ENCODE assay signal across 10 cellular contexts in the genomic region with DNA sequence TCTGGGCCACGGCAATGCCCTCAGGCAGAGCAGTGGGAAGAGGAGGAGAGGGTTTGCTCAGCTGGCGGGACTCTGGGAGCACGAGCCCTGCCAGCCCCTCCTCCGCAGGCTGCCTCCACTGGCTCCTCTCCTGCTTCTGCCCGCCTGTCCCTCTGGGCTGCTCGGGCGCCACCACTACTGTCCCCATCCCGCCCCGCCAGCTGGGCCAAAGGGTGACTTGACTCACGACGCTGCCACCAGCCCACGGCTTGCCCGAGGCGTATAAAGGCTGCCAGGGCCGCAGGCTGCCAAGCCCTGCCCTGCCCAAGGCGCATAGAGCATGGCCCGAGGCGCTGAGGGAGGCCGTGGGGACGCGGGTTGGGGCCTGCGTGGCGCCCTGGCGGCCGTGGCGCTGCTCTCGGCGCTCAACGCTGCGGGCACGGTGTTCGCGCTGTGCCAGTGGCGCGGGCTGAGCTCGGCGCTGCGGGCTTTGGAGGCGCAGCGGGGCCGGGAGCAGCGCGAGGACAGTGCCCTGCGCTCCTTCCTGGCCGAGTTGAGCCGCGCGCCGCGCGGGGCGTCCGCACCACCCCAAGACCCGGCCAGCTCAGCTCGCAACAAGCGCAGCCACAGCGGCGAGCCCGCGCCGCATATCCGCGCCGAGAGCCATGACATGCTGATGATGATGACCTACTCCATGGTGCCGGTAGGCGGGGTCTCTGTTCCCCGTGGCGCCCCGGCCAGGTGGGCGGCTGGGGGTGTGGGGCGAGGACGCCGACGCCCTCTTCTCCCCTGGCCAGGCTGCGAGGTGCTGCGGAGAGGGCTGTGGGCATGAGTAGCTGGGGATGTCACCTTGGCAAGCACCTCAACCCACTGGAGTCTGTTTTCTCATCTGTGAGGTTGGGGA. TPM values are rescaled to one million over a fixed set of nuclear protein-coding genes. Genes with fewer than 3 reads are reported as not detected.
DNase-seq lines count a peak whose midpoint lies in the region; ATAC-seq and TF ChIP-seq lines count a peak whose summit lies in the region.
"Had no signal": no experiment of that assay in that cellular context is flagged by ENCODE, and none has a peak within 500 bp of the region (broad histone marks: within the 10 kb centered on the region; RNA-seq: fewer than 3 reads in every experiment).

TSS of gene GLDN (plus strand) at position 290 of the 883 bp plus-strand sequence. CDS start at position 320, 30 bp downstream.

- H3K27me3 ChIP-seq in colonic mucosa (peaks cover 8% of the 10 kb centered on the region), liver (ENCODE audit: control insufficient read depth in 4 of 4, insufficient read depth in 4 of 4, low read length in 3 of 4) (peaks cover 0 to 13% (median 4%) of the 10 kb centered on the region in 4 donors), suprapubic skin (peaks cover 17% of the 10 kb centered on the region)

- H3K9ac ChIP-seq in colonic mucosa (ENCODE audit: low read depth in 2 of 2, low read length in 2 of 2) (no peak within 1 kb of the TSS), liver (ENCODE audit: low read depth in 1 of 2, low read length in 2 of 2) (no peak within 1 kb of the TSS)

- TF ChIP-seq CTCF in colonic mucosa (IDR thresholded peaks at IDR 0.05): no peak
- no peak for TF ChIP-seq CTCF in liver (IDR thresholded peaks at IDR 0.05; ENCODE audit: low read depth, low read length, missing input control)
- no peak for TF ChIP-seq CTCF in suprapubic skin (IDR thresholded peaks at IDR 0.05)

- TF ChIP-seq EP300 in suprapubic skin (IDR thresholded peaks at IDR 0.05): no peak

- TF ChIP-seq RAD21 in liver (IDR thresholded peaks at IDR 0.05): no peak

- DNase-seq in NCI-H2081 (lab: John Stamatoyannopoulos, UW) (peak; percentile 56 to 71), NCI-H2081 treated with DMSO at 0.1 percent for 48 hours (lab: John Stamatoyannopoulos, UW) (no peak), colonic mucosa (peak; percentile 36), suprapubic skin (ENCODE audit: low spot score in 2 of 2) (peak in 1 of 2 donors; percentile 77)
- DNase-seq in activated CD4-positive, alpha-beta T cell treated with anti-CD3 and anti-CD28 coated beads for 4 hours: no peak
- DNase-seq: CD4-positive, CD25-positive, alpha-beta regulatory T cell had no signal

- 5% methylated on average over 76 of the region's 76 CpGs for WGBS in liver
- 2% methylated on average over 16 of the region's 76 CpGs for WGBS in suprapubic skin

- H3K4me3 ChIP-seq in colonic mucosa (peak within 1 kb of the TSS; percentile 42), liver (ENCODE audit: low read depth in 1 of 3, low read length in 3 of 3) (peak within 1 kb of the TSS in 2 of 3 donors; percentile 29 to 40), suprapubic skin (peak within 1 kb of the TSS; percentile 46)
- H3K4me3 ChIP-seq: SK-N-MC had no signal

- H3K4me1 ChIP-seq in colonic mucosa: peaks cover 4% of the 10 kb centered on the region
- peaks cover 0 to 8% (median 7%) of the 10 kb centered on the region in 4 donors for H3K4me1 ChIP-seq in liver (ENCODE audit: control insufficient read depth in 4 of 4, insufficient read depth in 4 of 4, low read length in 3 of 4)
- peaks cover 22% of the 10 kb centered on the region for H3K4me1 ChIP-seq in suprapubic skin

- no peaks in the 10 kb centered on the region for H3K9me3 ChIP-seq in colonic mucosa
- no peaks in the 10 kb centered on the region for H3K9me3 ChIP-seq in liver (ENCODE audit: control insufficient read depth in 4 of 4, low read length in 3 of 4)
- H3K9me3 ChIP-seq in suprapubic skin: no peaks in the 10 kb centered on the region

- intact Hi-C loops in colonic mucosa (cut with DNase I): no loop called here

- no peak for ATAC-seq in GM19452 (IDR thresholded peaks at IDR 0.05; ENCODE audit: unreplicated experiment)
- ATAC-seq in HG02884 (IDR thresholded peaks at IDR 0.05; ENCODE audit: unreplicated experiment): no peak

- TF ChIP-seq POLR2A in suprapubic skin (IDR thresholded peaks at IDR 0.05): no peak

- H3K27ac ChIP-seq in colonic mucosa: no peak within 1 kb of the TSS
- no peak within 1 kb of the TSS for H3K27ac ChIP-seq in liver (ENCODE audit: low read depth in 1 of 2, low read length in 2 of 2)
- H3K27ac ChIP-seq in suprapubic skin: peak within 1 kb of the TSS; percentile 69
- H3K27ac ChIP-seq: SK-N-MC had no signal

- H3K36me3 ChIP-seq in colonic mucosa (no peaks in the 10 kb centered on the region), liver (ENCODE audit: control insufficient read depth in 4 of 4, insufficient read depth in 3 of 4, low read depth in 1 of 4, low read length in 3 of 4) (no peaks in the 10 kb centered on the region), suprapubic skin (no peaks in the 10 kb centered on the region)

TF ChIP-seq in liver, 16 proteins besides CTCF, POLR2A, EP300 and RAD21:
- TF ChIP-seq SP1 (IDR thresholded peaks at IDR 0.05): no peak
- no peak for TF ChIP-seq RXRA (IDR thresholded peaks at IDR 0.05)
- TF ChIP-seq JUND (IDR thresholded peaks at IDR 0.05): no peak
- TF ChIP-seq FOXA2 (IDR thresholded peaks at IDR 0.05): no peak
- TF ChIP-seq, protein P1, sequence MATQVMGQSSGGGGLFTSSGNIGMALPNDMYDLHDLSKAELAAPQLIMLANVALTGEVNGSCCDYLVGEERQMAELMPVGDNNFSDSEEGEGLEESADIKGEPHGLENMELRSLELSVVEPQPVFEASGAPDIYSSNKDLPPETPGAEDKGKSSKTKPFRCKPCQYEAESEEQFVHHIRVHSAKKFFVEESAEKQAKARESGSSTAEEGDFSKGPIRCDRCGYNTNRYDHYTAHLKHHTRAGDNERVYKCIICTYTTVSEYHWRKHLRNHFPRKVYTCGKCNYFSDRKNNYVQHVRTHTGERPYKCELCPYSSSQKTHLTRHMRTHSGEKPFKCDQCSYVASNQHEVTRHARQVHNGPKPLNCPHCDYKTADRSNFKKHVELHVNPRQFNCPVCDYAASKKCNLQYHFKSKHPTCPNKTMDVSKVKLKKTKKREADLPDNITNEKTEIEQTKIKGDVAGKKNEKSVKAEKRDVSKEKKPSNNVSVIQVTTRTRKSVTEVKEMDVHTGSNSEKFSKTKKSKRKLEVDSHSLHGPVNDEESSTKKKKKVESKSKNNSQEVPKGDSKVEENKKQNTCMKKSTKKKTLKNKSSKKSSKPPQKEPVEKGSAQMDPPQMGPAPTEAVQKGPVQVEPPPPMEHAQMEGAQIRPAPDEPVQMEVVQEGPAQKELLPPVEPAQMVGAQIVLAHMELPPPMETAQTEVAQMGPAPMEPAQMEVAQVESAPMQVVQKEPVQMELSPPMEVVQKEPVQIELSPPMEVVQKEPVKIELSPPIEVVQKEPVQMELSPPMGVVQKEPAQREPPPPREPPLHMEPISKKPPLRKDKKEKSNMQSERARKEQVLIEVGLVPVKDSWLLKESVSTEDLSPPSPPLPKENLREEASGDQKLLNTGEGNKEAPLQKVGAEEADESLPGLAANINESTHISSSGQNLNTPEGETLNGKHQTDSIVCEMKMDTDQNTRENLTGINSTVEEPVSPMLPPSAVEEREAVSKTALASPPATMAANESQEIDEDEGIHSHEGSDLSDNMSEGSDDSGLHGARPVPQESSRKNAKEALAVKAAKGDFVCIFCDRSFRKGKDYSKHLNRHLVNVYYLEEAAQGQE (IDR thresholded peaks at IDR 0.05): no peak
- no peak for TF ChIP-seq GABPA (IDR thresholded peaks at IDR 0.05 in 1 of 2, conservative IDR thresholded peaks at IDR 0.05 in 1 of 2)

RNA-seq across cellular contexts. Expression of gene GLDN, which starts in this region (rescaled TPM):
- total RNA-seq in colonic mucosa (1 to 10 TPM; 3.7 to 8.6 TPM), liver (1 to 10 TPM in 1 of 2 donors, under 1 TPM in 1; 0.50 to 1.4 TPM), suprapubic skin (1 to 10 TPM; 4.2 to 6.0 (median 4.7) TPM)
- polyA plus RNA-seq in liver: under 1 TPM; 0.15 to 0.16 TPM
- total RNA-seq: CD4-positive, CD25-positive, alpha-beta regulatory T cell had no signal
- polyA plus RNA-seq: CD4-positive, CD25-positive, alpha-beta regulatory T cell had no signal

Comparison
In these comparisons a context has a peak if more than half of its experiments do, and no peak if none do; other contexts are left out.
1. DNase-seq: peak in NCI-H2081 (2 of 2) and colonic mucosa (single experiment); none in NCI-H2081 treated with DMSO at 0.1 percent for 48 hours (single experiment) and activated CD4-positive, alpha-beta T cell treated with anti-CD3 and anti-CD28 coated beads for 4 hours (0 of 2).
2. Peak in every context shown above with its lines, with median percentiles within 50 percentile points of each other: H3K4me3 ChIP-seq.